2 cellular contexts compared by ENCODE assay signal in the genomic region with DNA sequence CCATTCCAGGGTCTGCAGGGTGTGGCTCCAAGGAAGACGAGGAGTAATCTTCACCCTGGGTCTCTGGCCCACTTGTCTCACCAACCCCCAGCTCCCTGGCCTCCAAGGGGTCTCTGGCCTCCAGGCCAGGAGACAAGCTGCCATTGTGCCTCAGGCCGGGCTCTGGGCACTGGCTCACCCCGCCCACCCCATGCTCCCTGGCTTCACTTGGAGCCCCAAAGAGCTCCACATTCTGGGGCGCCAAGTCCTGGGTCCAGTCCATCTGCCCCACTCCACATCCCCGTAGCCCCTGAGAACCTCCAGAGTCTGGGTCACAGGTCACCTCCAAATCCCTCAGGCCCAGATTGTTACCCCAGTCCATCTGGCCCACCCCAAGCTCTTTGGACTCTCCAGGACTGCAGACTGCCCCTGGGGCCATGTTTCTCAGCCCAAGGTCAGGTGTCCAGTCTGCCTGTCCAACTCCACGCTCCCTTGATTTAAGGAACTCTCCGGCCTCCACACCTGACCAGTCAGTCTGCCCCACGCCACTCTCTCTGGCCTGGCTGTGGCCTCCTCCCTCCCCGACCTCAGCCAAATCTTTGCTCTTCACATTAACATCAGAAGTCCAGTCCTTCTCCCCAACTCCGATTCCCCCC.
TF ChIP-seq lines count a peak whose summit lies in the region.

No MANE protein-coding gene starts in this region.

TF ChIP-seq in liver, 16 proteins besides CTCF, POLR2A, EP300 and RAD21:
- no peak for TF ChIP-seq TAF1 (conservative IDR thresholded peaks at IDR 0.05)
- TF ChIP-seq HNF4A (conservative IDR thresholded peaks at IDR 0.05): peak; percentile 16 to 22
- no peak for TF ChIP-seq FOXA1 (IDR thresholded peaks at IDR 0.05)

TF ChIP-seq in HepG2, 621 proteins besides CTCF, POLR2A, EP300 and RAD21:
- no peak for TF ChIP-seq ZNF30 (CRISPR knock-in tag; IDR thresholded peaks at IDR 0.05)
